8 cellular contexts compared by ENCODE assay signal in the genomic region with DNA sequence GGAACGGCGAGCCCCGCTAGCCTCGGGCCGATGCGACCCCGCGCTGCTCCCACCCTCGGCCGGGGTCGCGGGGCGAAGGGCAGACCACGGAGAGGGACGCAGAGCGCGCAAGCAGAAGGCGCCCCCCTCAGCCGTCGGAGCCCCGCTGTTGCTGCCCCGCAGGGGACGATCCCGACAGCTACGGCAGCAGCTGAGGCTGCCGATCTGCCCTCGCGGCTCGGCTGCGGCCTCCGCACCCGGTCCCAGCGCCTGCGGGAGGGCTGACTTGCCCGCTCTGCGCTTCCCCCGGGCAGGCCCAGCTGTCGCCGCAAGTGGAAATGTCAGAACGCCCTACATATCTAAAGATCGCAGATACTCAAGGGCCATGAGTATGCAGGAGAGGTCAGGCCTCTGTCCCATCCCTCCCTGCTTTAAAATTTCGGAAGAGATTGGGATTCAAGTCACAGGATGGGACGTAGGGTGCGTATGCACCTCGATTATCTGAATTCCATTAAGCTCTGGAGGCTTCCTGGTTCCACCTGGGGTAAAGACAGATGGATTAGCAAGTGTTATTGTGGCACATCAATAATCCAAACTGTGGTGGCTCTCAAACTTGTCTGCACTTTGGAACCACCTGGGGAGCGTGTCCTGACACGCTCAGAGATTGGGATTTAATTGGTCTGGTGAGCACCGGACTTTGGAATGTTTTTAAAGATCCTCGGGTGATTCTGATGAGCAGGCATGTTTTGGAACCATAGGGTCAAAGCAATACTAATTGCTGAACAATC. TPM values are rescaled to one million over a fixed set of nuclear protein-coding genes. Genes with fewer than 3 reads are reported as not detected.
DNase-seq lines count a peak whose midpoint lies in the region; ATAC-seq, FAIRE-seq and TF ChIP-seq lines count a peak whose summit lies in the region.

A gene (minus strand): TSS at position 206 of the 767 bp plus-strand sequence. CDS start 216 bp downstream, outside the sequence.

- TF ChIP-seq RAD21 in A549 (conservative IDR thresholded peaks at IDR 0.05 in 1 of 2, IDR thresholded peaks at IDR 0.05 in 1 of 2), result no peak

- H3K27me3 ChIP-seq in neutrophil, result peaks cover 8% of the 10 kb centered on the region

- TF ChIP-seq EP300 in A549 (IDR thresholded peaks at IDR 0.05), result no peak

- no peak for FAIRE-seq in A549 (lab: Jason Lieb, UNC)

- H3K27ac ChIP-seq in A549 (peak within 1 kb of the TSS; percentile 98), neutrophil (peak within 1 kb of the TSS; percentile 16), urinary bladder (ENCODE audit: low read depth) (peak within 1 kb of the TSS; percentile 99)

- H3K4me1 ChIP-seq in A549, result peaks cover 12% of the 10 kb centered on the region
- H3K4me1 ChIP-seq in neutrophil (ENCODE audit: control insufficient read depth in 1 of 2, insufficient read depth in 1 of 2, low read depth in 1 of 2, low read length in 1 of 2), result peaks cover 18 to 21% of the 10 kb centered on the region in 2 experiments
- peaks cover 1% of the 10 kb centered on the region for H3K4me1 ChIP-seq in urinary bladder (ENCODE audit: insufficient read depth)

- 28% methylated on average over 19 of the region's 49 CpGs for WGBS in A549 (ENCODE audit: missing lambda C conversion rate)
- 4% methylated on average over 49 of the region's 49 CpGs for WGBS in urinary bladder

- no peak for TF ChIP-seq CTCF in A549 (IDR thresholded peaks at IDR 0.05)
- no peak for TF ChIP-seq CTCF in neutrophil (IDR thresholded peaks at IDR 0.05)

- peak in 1 of 2 experiments; percentile 41 for DNase-seq in A549 (ENCODE audit: low read depth in 1 of 2, low spot score in 1 of 2)
- DNase-seq in OCI-M1 (lab: John Stamatoyannopoulos, UW), result peak; percentile 54
- DNase-seq in activated naive CD4-positive, alpha-beta T cell treated with Interleukin-2 at 50 U/mL for 16 hours, result peak; percentile 11
- peak; percentile 27 for DNase-seq in germinal center (ENCODE audit: low spot score)

- peak within 1 kb of the TSS; percentile 92 for H3K4me2 ChIP-seq in A549

- POLR2A ChIA-PET in A549 (lab: Yijun Ruan, JAX), result interaction anchor here (1.1 to 2.7 kb wide), 9 partner anchors 9 to 292 kb away, joined by 3 to 11 read pairs (median 4); a partner anchor contains a TSS

- H3K9me3 ChIP-seq in A549, result no peaks in the 10 kb centered on the region
- H3K9me3 ChIP-seq in neutrophil, result no peaks in the 10 kb centered on the region

- ATAC-seq in A549, result peak; percentile 65 to 74
- peak; percentile 33 for ATAC-seq in GM18867 (IDR thresholded peaks at IDR 0.05; ENCODE audit: unreplicated experiment)
- ATAC-seq in HG03066 (IDR thresholded peaks at IDR 0.05; ENCODE audit: low read depth, unreplicated experiment), result peak; percentile 21

- no peak; the same call in 1 of the 2 replicates for TF ChIP-seq POLR2A in A549 (IDR thresholded peaks at IDR 0.05; ENCODE audit: low read length)

- H3K36me3 ChIP-seq in neutrophil (no peaks in the 10 kb centered on the region), urinary bladder (ENCODE audit: insufficient read depth) (peaks cover 3% of the 10 kb centered on the region)

- H3K4me3 ChIP-seq in A549, result peak within 1 kb of the TSS; percentile 73
- H3K4me3 ChIP-seq in neutrophil (ENCODE audit: low read depth in 1 of 2, low read length in 1 of 2), result peak within 1 kb of the TSS; percentile 51 to 58
- H3K4me3 ChIP-seq in urinary bladder (ENCODE audit: low read depth, low read length), result peak within 1 kb of the TSS; percentile 47

- CTCF ChIA-PET in A549 (lab: Yijun Ruan, JAX), result interaction anchor here (1.0 to 2.7 kb wide), 7 partner anchors 10 to 338 kb away, joined by 3 to 21 read pairs (median 7); no protein-coding TSS in a partner anchor

TF ChIP-seq in A549, 52 proteins besides CTCF, POLR2A, EP300 and RAD21:
- TF ChIP-seq ESRRA (IDR thresholded peaks at IDR 0.05; ENCODE audit: borderline replicate concordance, low read length) (no peak), HOXB13 (CRISPR knock-in tag; IDR thresholded peaks at IDR 0.05; ENCODE audit: low read depth) (no peak), POLR2AphosphoS2 (conservative IDR thresholded peaks at IDR 0.05; ENCODE audit: low read length) (no peak), FOSB (CRISPR knock-in tag; IDR thresholded peaks at IDR 0.05) (no peak), MAFK (IDR thresholded peaks at IDR 0.05; ENCODE audit: partially characterized antibody) (peak; percentile 79), GATA3 (IDR thresholded peaks at IDR 0.05; ENCODE audit: borderline replicate concordance) (no peak), KDM5A (IDR thresholded peaks at IDR 0.05) (no peak), HDAC2 (IDR thresholded peaks at IDR 0.05) (no peak), HOXA7 (CRISPR knock-in tag; IDR thresholded peaks at IDR 0.05) (no peak)
- TF ChIP-seq, protein P1, sequence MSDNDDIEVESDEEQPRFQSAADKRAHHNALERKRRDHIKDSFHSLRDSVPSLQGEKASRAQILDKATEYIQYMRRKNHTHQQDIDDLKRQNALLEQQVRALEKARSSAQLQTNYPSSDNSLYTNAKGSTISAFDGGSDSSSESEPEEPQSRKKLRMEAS (IDR thresholded peaks at IDR 0.05), result 0 out of 2 replicates have a peak, but pooled peaks have one; percentile 5
- TF ChIP-seq, protein P2, sequence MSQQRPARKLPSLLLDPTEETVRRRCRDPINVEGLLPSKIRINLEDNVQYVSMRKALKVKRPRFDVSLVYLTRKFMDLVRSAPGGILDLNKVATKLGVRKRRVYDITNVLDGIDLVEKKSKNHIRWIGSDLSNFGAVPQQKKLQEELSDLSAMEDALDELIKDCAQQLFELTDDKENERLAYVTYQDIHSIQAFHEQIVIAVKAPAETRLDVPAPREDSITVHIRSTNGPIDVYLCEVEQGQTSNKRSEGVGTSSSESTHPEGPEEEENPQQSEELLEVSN (IDR thresholded peaks at IDR 0.05; ENCODE audit: borderline replicate concordance, low read depth), result no peak
- TF ChIP-seq, protein P3, sequence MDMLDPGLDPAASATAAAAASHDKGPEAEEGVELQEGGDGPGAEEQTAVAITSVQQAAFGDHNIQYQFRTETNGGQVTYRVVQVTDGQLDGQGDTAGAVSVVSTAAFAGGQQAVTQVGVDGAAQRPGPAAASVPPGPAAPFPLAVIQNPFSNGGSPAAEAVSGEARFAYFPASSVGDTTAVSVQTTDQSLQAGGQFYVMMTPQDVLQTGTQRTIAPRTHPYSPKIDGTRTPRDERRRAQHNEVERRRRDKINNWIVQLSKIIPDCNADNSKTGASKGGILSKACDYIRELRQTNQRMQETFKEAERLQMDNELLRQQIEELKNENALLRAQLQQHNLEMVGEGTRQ (IDR thresholded peaks at IDR 0.05), result no peak
- TF ChIP-seq, protein P4, sequence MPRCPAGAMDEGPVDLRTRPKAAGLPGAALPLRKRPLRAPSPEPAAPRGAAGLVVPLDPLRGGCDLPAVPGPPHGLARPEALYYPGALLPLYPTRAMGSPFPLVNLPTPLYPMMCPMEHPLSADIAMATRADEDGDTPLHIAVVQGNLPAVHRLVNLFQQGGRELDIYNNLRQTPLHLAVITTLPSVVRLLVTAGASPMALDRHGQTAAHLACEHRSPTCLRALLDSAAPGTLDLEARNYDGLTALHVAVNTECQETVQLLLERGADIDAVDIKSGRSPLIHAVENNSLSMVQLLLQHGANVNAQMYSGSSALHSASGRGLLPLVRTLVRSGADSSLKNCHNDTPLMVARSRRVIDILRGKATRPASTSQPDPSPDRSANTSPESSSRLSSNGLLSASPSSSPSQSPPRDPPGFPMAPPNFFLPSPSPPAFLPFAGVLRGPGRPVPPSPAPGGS (IDR thresholded peaks at IDR 0.05), result no peak

RNA-seq across cellular contexts. Expression of the gene that starts here (rescaled TPM):
- polyA plus RNA-seq in A549 (2011; rRNA removed) (0.58 and 0.88 TPM in 2 replicates), A549 (2017; fragmentation: RNase III; extraction: RNeasy Plus Mini Kit Qiagen cat#74134 plus additional on column Dnase treatment) (0.46 to 0.78 TPM (median 0.59 TPM) in 3 replicates), urinary bladder (0.99 TPM)
- 0.17 and 0.21 TPM in 2 replicates for polyA plus RNA-seq in A549 (2012; cell fraction: cytosol; rRNA removed)
- 0.11 and 0.18 TPM in 2 replicates for polyA plus RNA-seq in A549 (2012; cell fraction: nucleus; rRNA removed)
- polyA minus RNA-seq in A549 (2011; rRNA and poly(A)+ RNA removed), result 0.68 and 1.6 TPM in 2 replicates
- 15.4 TPM for total RNA-seq in urinary bladder

Comparison
In these comparisons a context has a peak if more than half of its experiments do, and no peak if none do; other contexts are left out.
1. H3K27ac ChIP-seq: peak in every context shown above with its lines; median percentile 99 in urinary bladder; 98 in A549; 16 in neutrophil.